In genomic region chr10:117603726-117604125, GRCh38 we compare ENCODE assay signal across 28 cellular contexts.
"Had no signal": no experiment of that assay in that cellular context is flagged by ENCODE, and none has a peak within 500 bp of the region (broad histone marks: within the 10 kb centered on the region; RNA-seq: fewer than 3 reads in every experiment).

No MANE protein-coding gene starts in this region.

- H3K9ac ChIP-seq: neural progenitor cell, parathyroid adenoma had no signal

- H3K79me2 ChIP-seq: parathyroid adenoma had no signal

- H3K27me3 ChIP-seq: neural progenitor cell, ovary, right lobe of liver, thyroid gland, tibial nerve, uterus had no signal

- H3K4me1 Mint-ChIP-seq: naive B cell; naive thymus-derived CD8-positive, alpha-beta T cell; nephron; neural progenitor cell; stimulated activated effector memory CD8-positive, alpha-beta T cell treated with anti-CD3 and anti-CD28 coated beads, Interleukin-12 subunit alpha, Interleukin-12 subunit beta, amount 100 ng/mL, for 72 hours; stimulated activated naive B cell treated with anti-CD40 and anti-IgM and Interleukin-4, amounts not matched to agents 10 μg/mL and 1 μg/mL and 100 μg/mL, for 72 hours had no signal

- H3K4me2 ChIP-seq: neural progenitor cell had no signal

- H3K36me3 Mint-ChIP-seq: naive B cell; naive thymus-derived CD8-positive, alpha-beta T cell; neural progenitor cell; stimulated activated effector memory CD8-positive, alpha-beta T cell treated with anti-CD3 and anti-CD28 coated beads, Interleukin-12 subunit alpha, Interleukin-12 subunit beta, amount 100 ng/mL, for 72 hours; stimulated activated naive B cell treated with anti-CD40 and anti-IgM and Interleukin-4, amounts not matched to agents 10 μg/mL and 1 μg/mL and 100 μg/mL, for 72 hours; type B pancreatic cell had no signal

- H3K36me3 ChIP-seq: neural progenitor cell, neutrophil, ovary, right lobe of liver, stomach, thoracic aorta, thyroid gland, tibial nerve, upper lobe of right lung, uterus had no signal

- H3K4me3 Mint-ChIP-seq: naive thymus-derived CD8-positive, alpha-beta T cell; nephron; neural progenitor cell; stimulated activated effector memory CD8-positive, alpha-beta T cell treated with anti-CD3 and anti-CD28 coated beads, Interleukin-12 subunit alpha, Interleukin-12 subunit beta, amount 100 ng/mL, for 72 hours; stimulated activated naive B cell treated with anti-CD40 and anti-IgM and Interleukin-4, amounts not matched to agents 10 μg/mL and 1 μg/mL and 100 μg/mL, for 72 hours; stimulated activated naive CD8-positive, alpha-beta T cell treated with anti-CD3 and anti-CD28 coated beads, Interleukin-15, Interleukin-2, amounts not matched to agents 100 ng/mL and 50 ng/mL, for 24 hours; type B pancreatic cell had no signal

- H3K27ac Mint-ChIP-seq: naive B cell; nephron; neural progenitor cell; stimulated activated effector memory CD8-positive, alpha-beta T cell treated with anti-CD3 and anti-CD28 coated beads, Interleukin-12 subunit alpha, Interleukin-12 subunit beta, amount 100 ng/mL, for 72 hours; stimulated activated naive B cell treated with anti-CD40 and anti-IgM and Interleukin-4, amounts not matched to agents 10 μg/mL and 1 μg/mL and 100 μg/mL, for 72 hours; stimulated activated naive CD8-positive, alpha-beta T cell treated with anti-CD3 and anti-CD28 coated beads, Interleukin-15, Interleukin-2, amounts not matched to agents 100 ng/mL and 50 ng/mL, for 24 hours; type B pancreatic cell had no signal

- H3K9me3 ChIP-seq: neutrophil, ovary, psoas muscle, right lobe of liver, stomach, thoracic aorta, thyroid gland, tibial nerve, upper lobe of right lung, uterus had no signal

- DNase-seq: naive B cell; naive thymus-derived CD8-positive, alpha-beta T cell; nucleus accumbens; ovary; posterior cingulate gyrus; psoas muscle; right cardiac atrium; right lobe of liver; stimulated activated CD4-positive, alpha-beta T cell treated with anti-CD3 and anti-CD28 coated beads, Interleukin-15, amount 100 ng/mL, for 24 hours; stimulated activated CD4-positive, alpha-beta T cell treated with anti-CD3 and anti-CD28 coated beads, Interleukin-2, amount 100 ng/mL, for 24 hours; stimulated activated CD4-positive, alpha-beta T cell treated with anti-CD3 and anti-CD28 coated beads, Interleukin-2, amount 100 ng/mL, for 48 hours; stimulated activated CD4-positive, alpha-beta T cell treated with anti-CD3 and anti-CD28 coated beads, Interleukin-4, amount 100 ng/mL, for 24 hours; stimulated activated naive B cell treated with anti-CD40 and anti-IgM and Interleukin-4, amounts not matched to agents 10 μg/mL and 1 μg/mL and 100 μg/mL, for 72 hours; stimulated activated naive CD4-positive, alpha-beta T cell treated with Interleukin-2 at 50 U/mL for 16 hours; stomach; thyroid gland; upper lobe of right lung; uterus had no signal

- H3K27ac ChIP-seq: neural progenitor cell, neutrophil, ovary, parathyroid adenoma, psoas muscle, right lobe of liver, skin epidermis, stomach, thoracic aorta, thyroid gland, tibial nerve, upper lobe of right lung, uterus had no signal

- H3K4me3 ChIP-seq: neural progenitor cell, ovary, psoas muscle, right lobe of liver, skin epidermis, stomach, thoracic aorta, thyroid gland, tibial nerve, upper lobe of right lung, uterus had no signal

- H2AFZ ChIP-seq: neural progenitor cell, parathyroid adenoma had no signal

- H3K4me1 ChIP-seq: neural progenitor cell, parathyroid adenoma, psoas muscle, right lobe of liver, thyroid gland, tibial nerve, upper lobe of right lung had no signal

- H3K9me3 Mint-ChIP-seq: nephron; neural progenitor cell; stimulated activated naive CD8-positive, alpha-beta T cell treated with anti-CD3 and anti-CD28 coated beads, Interleukin-15, Interleukin-2, amounts not matched to agents 100 ng/mL and 50 ng/mL, for 24 hours had no signal

- ATAC-seq: naive thymus-derived CD8-positive, alpha-beta T cell; psoas muscle; right cardiac atrium; right lobe of liver; stimulated activated effector memory CD8-positive, alpha-beta T cell treated with anti-CD3 and anti-CD28 coated beads, Interleukin-12 subunit alpha, Interleukin-12 subunit beta, amount 100 ng/mL, for 72 hours; stimulated activated naive B cell treated with anti-CD40 and anti-IgM and Interleukin-4, amounts not matched to agents 10 μg/mL and 1 μg/mL and 100 μg/mL, for 72 hours; upper lobe of right lung had no signal
